9 cellular contexts compared by ENCODE assay signal in the genomic region with DNA sequence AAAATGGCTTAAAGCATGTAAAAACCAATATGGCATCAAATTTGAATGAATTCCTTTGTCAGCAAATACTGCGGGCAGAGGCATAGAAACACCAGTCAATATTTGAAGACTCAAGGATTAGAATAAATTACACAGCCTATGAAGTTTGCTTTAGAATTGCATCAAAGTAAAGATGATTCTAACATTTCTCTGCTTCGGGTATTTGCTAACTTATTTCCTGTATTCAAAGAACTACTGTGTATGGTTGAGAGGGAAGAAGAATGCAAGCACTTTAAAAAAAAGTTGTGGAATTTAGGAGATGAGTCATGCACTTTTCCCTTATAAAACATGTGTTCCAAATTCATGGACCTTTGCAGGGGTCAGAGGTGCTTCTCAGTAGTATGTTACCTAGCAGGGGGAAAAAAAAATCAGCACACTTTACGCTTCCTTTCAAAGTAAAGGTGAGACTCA.
DNase-seq lines count a peak whose midpoint lies in the region; ATAC-seq and TF ChIP-seq lines count a peak whose summit lies in the region.
"Had no signal": no experiment of that assay in that cellular context is flagged by ENCODE, and none has a peak within 500 bp of the region (broad histone marks: within the 10 kb centered on the region; RNA-seq: fewer than 3 reads in every experiment).

No MANE protein-coding gene starts in this region.

- no peak overlapping the region for H3K27ac ChIP-seq in CD8-positive, alpha-beta T cell (ENCODE audit: low read depth, low read length)

- H3K27me3 ChIP-seq in CD8-positive, alpha-beta T cell (ENCODE audit: insufficient read depth, low read length) = no peaks in the 10 kb centered on the region

- H3K9me3 Mint-ChIP-seq in CD8-positive, alpha-beta T cell = no peaks in the 10 kb centered on the region
- H3K9me3 Mint-ChIP-seq in natural killer cell = no peaks in the 10 kb centered on the region

- peaks cover 5% of the 10 kb centered on the region for H3K36me3 Mint-ChIP-seq in CD8-positive, alpha-beta T cell
- no peaks in the 10 kb centered on the region for H3K36me3 Mint-ChIP-seq in natural killer cell

- peaks cover 97% of the 10 kb centered on the region for H3K4me1 ChIP-seq in CD8-positive, alpha-beta T cell (ENCODE audit: insufficient read depth, low read length)

- H3K36me3 ChIP-seq in CD8-positive, alpha-beta T cell (ENCODE audit: insufficient read depth, low read length) = no peaks in the 10 kb centered on the region

- DNase-seq in CD8-positive, alpha-beta T cell = no peak
- DNase-seq in M059J (ENCODE audit: low read depth) (peak; percentile 69), dedifferentiated amniotic fluid mesenchymal stem cell (ENCODE audit: extremely low spot score) (peak; percentile 80), natural killer cell (no peak), GM19238 (ENCODE audit: insufficient read length, low spot score) (no peak), DMS79 treated with DMSO at 0.1 percent for 48 hours (lab: John Stamatoyannopoulos, UW) (no peak), RPMI8226 (no peak)
- DNase-seq: NCI-H1092 treated with DMSO at 0.1 percent for 48 hours had no signal

- no peaks in the 10 kb centered on the region for H3K27me3 Mint-ChIP-seq in CD8-positive, alpha-beta T cell (ENCODE audit: low read depth)
- no peaks in the 10 kb centered on the region for H3K27me3 Mint-ChIP-seq in natural killer cell (ENCODE audit: low read depth in 2 of 2)

- peak; percentile 59 for ATAC-seq in CD8-positive, alpha-beta T cell
- ATAC-seq in natural killer cell = peak in 1 of 3 donors; percentile 10
- no peak for ATAC-seq in activated CD4-positive, CD25-positive, alpha-beta regulatory T cell treated with anti-CD3 and anti-CD28 coated beads, Interleukin-2, amount 50 U/mL, for 24 hours

- POLR2A ChIA-PET in CD8-positive, alpha-beta T cell (lab: Charles Lee) = interaction anchor here (0.7 to 1.9 kb wide), 12 partner anchors 8 to 90 kb away, joined by 3 to 10 read pairs (median 5); a partner anchor contains a TSS

- H3K27ac Mint-ChIP-seq in CD8-positive, alpha-beta T cell = peak overlapping the region; percentile 87
- H3K27ac Mint-ChIP-seq in natural killer cell = peak overlapping the region; percentile 99

- CTCF ChIA-PET in CD8-positive, alpha-beta T cell (lab: Charles Lee) = interaction anchor here (1.0 to 1.7 kb wide), 7 partner anchors 9 to 51 kb away, joined by 3 to 6 read pairs (median 5); no protein-coding TSS in a partner anchor

- TF ChIP-seq CTCF in CD8-positive, alpha-beta T cell (IDR thresholded peaks at IDR 0.05) = no peak
- TF ChIP-seq CTCF in natural killer cell (IDR thresholded peaks at IDR 0.05) = no peak

- no peaks in the 10 kb centered on the region for H3K9me3 ChIP-seq in CD8-positive, alpha-beta T cell (ENCODE audit: low read length)

- peaks cover 97% of the 10 kb centered on the region for H3K4me1 Mint-ChIP-seq in CD8-positive, alpha-beta T cell (ENCODE audit: low read depth)
- H3K4me1 Mint-ChIP-seq in natural killer cell = peaks cover 90 to 91% of the 10 kb centered on the region in 2 donors

- intact Hi-C loops in CD8-positive, alpha-beta T cell (cut with DNase I, micrococcal nuclease) = loop anchor here in 1 of 2 experiments (2.0 kb wide), 1 partner anchor 22 kb away; no protein-coding TSS in a partner anchor
- intact Hi-C loops in natural killer cell (cut with micrococcal nuclease) = no loop called here

- H3K4me3 Mint-ChIP-seq in CD8-positive, alpha-beta T cell = peak overlapping the region; percentile 50
- H3K4me3 Mint-ChIP-seq in natural killer cell = peak overlapping the region; percentile 59

- H3K4me3 ChIP-seq in CD8-positive, alpha-beta T cell (ENCODE audit: low read depth, low read length) = no peak overlapping the region

Comparison
In these comparisons a context has a peak if more than half of its experiments do, and no peak if none do; other contexts are left out.
1. DNase-seq: peak in M059J (single experiment) and dedifferentiated amniotic fluid mesenchymal stem cell (single experiment); none in CD8-positive, alpha-beta T cell (0 of 7), natural killer cell (single experiment), GM19238 (single experiment), DMS79 treated with DMSO at 0.1 percent for 48 hours (single experiment) and RPMI8226 (single experiment).